17 cellular contexts compared by ENCODE assay signal in genomic region chr12:12461923-12462315, GRCh38.
DNase-seq lines count a peak whose midpoint lies in the region; ATAC-seq and FAIRE-seq lines count a peak whose summit lies in the region.
"Had no signal": no experiment of that assay in that cellular context is flagged by ENCODE, and none has a peak within 500 bp of the region (broad histone marks: within the 10 kb centered on the region; RNA-seq: fewer than 3 reads in every experiment).

No MANE protein-coding gene starts in this region.

- H3K27ac Mint-ChIP-seq in CD4-positive, alpha-beta memory T cell, result peak overlapping the region; percentile 80 to 95 (median 91)
- H3K27ac Mint-ChIP-seq in activated T-helper 1 cell treated with anti-CD3 and anti-CD28 coated beads, Interleukin-12 subunit alpha, Interleukin-12 subunit beta, Interleukin-2, Interleukin-4 antibody, amounts not matched to agents 30 ng/mL and 10 ng/mL and 1 ng/mL, durations not matched to agents 14 hours and 24 hours and 36 hours, result peak overlapping the region; percentile 95
- H3K27ac Mint-ChIP-seq in naive thymus-derived CD4-positive, alpha-beta T cell, result peak overlapping the region; percentile 4 to 94 (median 69)
- H3K27ac Mint-ChIP-seq: B cell had no signal

- H3K36me3 ChIP-seq in CD4-positive, alpha-beta memory T cell (ENCODE audit: insufficient read depth, low read length), result no peaks in the 10 kb centered on the region
- no peaks in the 10 kb centered on the region for H3K36me3 ChIP-seq in naive thymus-derived CD4-positive, alpha-beta T cell (ENCODE audit: control insufficient read depth in 2 of 3, insufficient read depth in 3 of 3, low read length in 3 of 3)

- no peaks in the 10 kb centered on the region for H3K27me3 ChIP-seq in CD4-positive, alpha-beta memory T cell (ENCODE audit: insufficient read depth, low read length)
- no peaks in the 10 kb centered on the region for H3K27me3 ChIP-seq in naive thymus-derived CD4-positive, alpha-beta T cell (ENCODE audit: control insufficient read depth in 2 of 2, insufficient read depth in 2 of 2, low read length in 2 of 2)
- H3K27me3 ChIP-seq: neutrophil had no signal

- H3K4me1 Mint-ChIP-seq in CD4-positive, alpha-beta memory T cell, result peaks cover 48 to 83% (median 62%) of the 10 kb centered on the region in 4 donors
- H3K4me1 Mint-ChIP-seq in activated T-helper 1 cell treated with anti-CD3 and anti-CD28 coated beads, Interleukin-12 subunit alpha, Interleukin-12 subunit beta, Interleukin-2, Interleukin-4 antibody, amounts not matched to agents 30 ng/mL and 10 ng/mL and 1 ng/mL, durations not matched to agents 14 hours and 24 hours and 36 hours (ENCODE audit: low read depth), result peaks cover 69% of the 10 kb centered on the region
- H3K4me1 Mint-ChIP-seq in naive thymus-derived CD4-positive, alpha-beta T cell, result peaks cover 16 to 60% (median 50%) of the 10 kb centered on the region in 7 donors

- intact Hi-C loops in CD4-positive, alpha-beta memory T cell (cut with micrococcal nuclease), result no loop called here
- intact Hi-C loops in activated T-helper 1 cell treated with anti-CD3 and anti-CD28 coated beads, Interleukin-12 subunit alpha, Interleukin-12 subunit beta, Interleukin-2, Interleukin-4 antibody, amounts not matched to agents 30 ng/mL and 10 ng/mL and 1 ng/mL, durations not matched to agents 14 hours and 24 hours and 36 hours (cut with micrococcal nuclease), result loop anchor here (1.0 to 5.0 kb wide), 6 partner anchors 13 to 235 kb away; partner anchors contain the start of genes DUSP16 and GPR19
- intact Hi-C loops in naive thymus-derived CD4-positive, alpha-beta T cell (cut with micrococcal nuclease), result no loop called here

- DNase-seq in CD4-positive, alpha-beta memory T cell, result no peak
- DNase-seq in GM19239 (ENCODE audit: insufficient read length, low spot score), result no peak
- DNase-seq in activated T-helper 1 cell treated with anti-CD3 and anti-CD28 coated beads, Interleukin-12 subunit alpha, Interleukin-12 subunit beta, Interleukin-2, Interleukin-4 antibody, amounts not matched to agents 30 ng/mL and 10 ng/mL and 1 ng/mL, durations not matched to agents 14 hours and 24 hours and 36 hours (ENCODE audit: low spot score), result no peak
- DNase-seq in naive thymus-derived CD4-positive, alpha-beta T cell, result no peak
- no peak for DNase-seq in NCI-H1436 treated with DMSO at 0.1 percent for 48 hours (lab: John Stamatoyannopoulos, UW)
- DNase-seq in inferior parietal cortex (ENCODE audit: extremely low spot score), result no peak
- no peak for DNase-seq in NCI-H774 (lab: John Stamatoyannopoulos, UW)
- no peak for DNase-seq in kidney tubule cell (ENCODE audit: low spot score)
- DNase-seq: cerebellar nuclear complex, DMS 273 treated with DMSO at 0.1 percent for 48 hours, hippocampal formation, NCI-H146, SHP77, trophoblast cell had no signal

- FAIRE-seq in GM19239 (lab: Jason Lieb, UNC), result peak; percentile 70

- peaks cover 70% of the 10 kb centered on the region for H3K4me1 ChIP-seq in CD4-positive, alpha-beta memory T cell (ENCODE audit: insufficient read depth, low read length)
- peaks cover 18 to 24% of the 10 kb centered on the region in 2 donors for H3K4me1 ChIP-seq in naive thymus-derived CD4-positive, alpha-beta T cell (ENCODE audit: control insufficient read depth in 2 of 2, insufficient read depth in 2 of 2, low read length in 2 of 2)

- ATAC-seq in naive thymus-derived CD4-positive, alpha-beta T cell, result no peak
- ATAC-seq: HCT116 had no signal

- H3K4me3 Mint-ChIP-seq in CD4-positive, alpha-beta memory T cell, result peak overlapping the region in 6 of 8 donors; percentile 41 to 84 (median 76)
- peak overlapping the region; percentile 75 for H3K4me3 Mint-ChIP-seq in activated T-helper 1 cell treated with anti-CD3 and anti-CD28 coated beads, Interleukin-12 subunit alpha, Interleukin-12 subunit beta, Interleukin-2, Interleukin-4 antibody, amounts not matched to agents 30 ng/mL and 10 ng/mL and 1 ng/mL, durations not matched to agents 14 hours and 24 hours and 36 hours
- H3K4me3 Mint-ChIP-seq in naive thymus-derived CD4-positive, alpha-beta T cell, result peak overlapping the region in 3 of 10 donors; percentile 53 to 81 (median 60)
- H3K4me3 Mint-ChIP-seq: B cell had no signal

- H3K27me3 Mint-ChIP-seq in CD4-positive, alpha-beta memory T cell, result no peaks in the 10 kb centered on the region
- H3K27me3 Mint-ChIP-seq in activated T-helper 1 cell treated with anti-CD3 and anti-CD28 coated beads, Interleukin-12 subunit alpha, Interleukin-12 subunit beta, Interleukin-2, Interleukin-4 antibody, amounts not matched to agents 30 ng/mL and 10 ng/mL and 1 ng/mL, durations not matched to agents 14 hours and 24 hours and 36 hours (ENCODE audit: insufficient read depth), result no peaks in the 10 kb centered on the region
- H3K27me3 Mint-ChIP-seq in naive thymus-derived CD4-positive, alpha-beta T cell, result no peaks in the 10 kb centered on the region
- H3K27me3 Mint-ChIP-seq: B cell had no signal

- POLR2A ChIA-PET in CD4-positive, alpha-beta memory T cell (lab: Charles Lee; ENCODE audit: partially characterized antibody), result interaction anchor here (1.0 to 39.3 kb wide), 9 partner anchors 5 to 262 kb away, joined by 3 to 970 read pairs (median 6); no protein-coding TSS in a partner anchor
- POLR2A ChIA-PET in naive thymus-derived CD4-positive, alpha-beta T cell (lab: Charles Lee), result interaction anchor here (0.9 to 1.4 kb wide), 2 partner anchors 9 to 101 kb away, joined by 3 read pairs; partner anchors contain the start of gene DUSP16

- H3K9me3 ChIP-seq in CD4-positive, alpha-beta memory T cell (ENCODE audit: control insufficient read depth in 1 of 2, low read length in 2 of 2), result no peaks in the 10 kb centered on the region
- no peaks in the 10 kb centered on the region for H3K9me3 ChIP-seq in naive thymus-derived CD4-positive, alpha-beta T cell (ENCODE audit: control insufficient read depth in 2 of 3, low read length in 3 of 3)
- H3K9me3 ChIP-seq: neutrophil had no signal

- peak overlapping the region; percentile 21 for H3K27ac ChIP-seq in CD4-positive, alpha-beta memory T cell (ENCODE audit: low read depth, low read length)
- H3K27ac ChIP-seq in naive thymus-derived CD4-positive, alpha-beta T cell (ENCODE audit: low read depth, low read length), result no peak overlapping the region
- H3K27ac ChIP-seq: neutrophil had no signal

- CTCF ChIA-PET in CD4-positive, alpha-beta memory T cell (lab: Charles Lee; ENCODE audit: partially characterized antibody), result interaction anchor here (0.6 to 6.8 kb wide), 7 partner anchors 13 to 194 kb away, joined by 3 to 48 read pairs (median 3); no protein-coding TSS in a partner anchor
- CTCF ChIA-PET in naive thymus-derived CD4-positive, alpha-beta T cell (lab: Charles Lee), result interaction anchor here (0.9 to 1.2 kb wide), 2 partner anchors 16 to 85 kb away, joined by 3 read pairs; no protein-coding TSS in a partner anchor

- H3K36me3 Mint-ChIP-seq in CD4-positive, alpha-beta memory T cell, result peaks cover 13% of the 10 kb centered on the region in 2 donors
- peaks cover 19% of the 10 kb centered on the region for H3K36me3 Mint-ChIP-seq in activated T-helper 1 cell treated with anti-CD3 and anti-CD28 coated beads, Interleukin-12 subunit alpha, Interleukin-12 subunit beta, Interleukin-2, Interleukin-4 antibody, amounts not matched to agents 30 ng/mL and 10 ng/mL and 1 ng/mL, durations not matched to agents 14 hours and 24 hours and 36 hours (ENCODE audit: low read depth)
- peaks cover 3 to 17% (median 14%) of the 10 kb centered on the region in 5 donors for H3K36me3 Mint-ChIP-seq in naive thymus-derived CD4-positive, alpha-beta T cell

- H3K4me3 ChIP-seq in CD4-positive, alpha-beta memory T cell (ENCODE audit: low read length in 2 of 2), result no peak overlapping the region
- H3K4me3 ChIP-seq in naive thymus-derived CD4-positive, alpha-beta T cell (ENCODE audit: low read length), result no peak overlapping the region

- H3K9me3 Mint-ChIP-seq in CD4-positive, alpha-beta memory T cell, result peaks cover 0 to 2% (median 0%) of the 10 kb centered on the region in 8 donors
- no peaks in the 10 kb centered on the region for H3K9me3 Mint-ChIP-seq in activated T-helper 1 cell treated with anti-CD3 and anti-CD28 coated beads, Interleukin-12 subunit alpha, Interleukin-12 subunit beta, Interleukin-2, Interleukin-4 antibody, amounts not matched to agents 30 ng/mL and 10 ng/mL and 1 ng/mL, durations not matched to agents 14 hours and 24 hours and 36 hours
- no peaks in the 10 kb centered on the region for H3K9me3 Mint-ChIP-seq in naive thymus-derived CD4-positive, alpha-beta T cell
